16 cellular contexts compared by ENCODE assay signal in the genomic region with DNA sequence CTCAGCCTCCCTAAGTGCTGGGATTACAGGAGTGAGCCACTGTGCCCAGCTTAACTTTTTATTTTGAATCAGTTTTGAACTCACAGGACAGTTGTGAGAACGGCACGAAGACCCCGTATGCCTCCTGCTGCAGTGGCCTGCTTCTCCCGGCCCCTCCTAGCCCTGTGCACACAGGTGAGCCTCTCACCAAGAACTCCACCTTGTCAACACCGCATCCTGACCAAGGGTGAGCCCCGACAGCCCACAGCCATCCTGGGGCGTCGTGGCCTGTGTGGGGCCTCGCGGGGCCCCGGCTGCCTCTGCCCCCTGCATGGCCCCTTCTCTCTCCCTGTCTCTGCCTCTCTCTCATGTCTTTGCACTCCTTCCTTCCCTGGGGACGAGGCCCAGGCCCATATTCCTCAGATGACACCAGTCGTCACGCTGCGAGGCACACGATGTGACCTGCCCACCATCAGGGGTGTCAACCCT. TPM values are rescaled to one million over a fixed set of nuclear protein-coding genes. Genes with fewer than 3 reads are reported as not detected.
"Had no signal": no experiment of that assay in that cellular context is flagged by ENCODE, and none has a peak within 500 bp of the region (broad histone marks: within the 10 kb centered on the region; RNA-seq: fewer than 3 reads in every experiment).

No MANE protein-coding gene starts in this region.

- DNase-seq: activated CD4-positive, alpha-beta T cell treated with anti-CD3 and anti-CD28 coated beads, Interleukin-2, amount 50 U/mL, for 1 hour; activated naive CD4-positive, alpha-beta T cell treated with Interleukin-2 at 50 U/mL for 16 hours; central memory CD4-positive, alpha-beta T cell; effector CD8-positive, alpha-beta T cell; transverse colon had no signal

- H3K4me3 ChIP-seq: adrenal gland, coronary artery, gastroesophageal sphincter, prostate gland, right lobe of liver, transverse colon had no signal

- ATAC-seq: gastroesophageal sphincter; right lobe of liver; stimulated activated memory B cell treated with anti-CD40 and anti-IgM and Interleukin-4, amounts not matched to agents 10 μg/mL and 1 μg/mL and 100 μg/mL, for 72 hours had no signal

- H3K27me3 ChIP-seq: adrenal gland, gastroesophageal sphincter, neutrophil, right lobe of liver, transverse colon had no signal

- H3K4me1 Mint-ChIP-seq: stimulated activated memory B cell treated with anti-CD40 and anti-IgM and Interleukin-4, amounts not matched to agents 10 μg/mL and 1 μg/mL and 100 μg/mL, for 72 hours had no signal

- H3K36me3 ChIP-seq: adrenal gland, neutrophil, prostate gland, right lobe of liver, transverse colon had no signal

- H3K9me3 ChIP-seq: adrenal gland, gastroesophageal sphincter, neutrophil, prostate gland, right lobe of liver, transverse colon had no signal

- H3K27ac ChIP-seq: adrenal gland, coronary artery, epithelial cell of prostate, gastroesophageal sphincter, neutrophil, prostate gland, right lobe of liver, transverse colon had no signal

- H3K27me3 Mint-ChIP-seq: stimulated activated memory B cell treated with anti-CD40 and anti-IgM and Interleukin-4, amounts not matched to agents 10 μg/mL and 1 μg/mL and 100 μg/mL, for 72 hours had no signal

- H3K4me3 Mint-ChIP-seq: activated T-helper 1 cell treated with anti-CD3 and anti-CD28 coated beads, Interleukin-12 subunit alpha, Interleukin-12 subunit beta, Interleukin-2, Interleukin-4 antibody, amounts not matched to agents 30 ng/mL and 10 ng/mL and 1 ng/mL, durations not matched to agents 14 hours and 24 hours and 36 hours; mesothelial cell of epicardium; stimulated activated memory B cell treated with anti-CD40 and anti-IgM and Interleukin-4, amounts not matched to agents 10 μg/mL and 1 μg/mL and 100 μg/mL, for 72 hours had no signal

- H3K9me3 Mint-ChIP-seq: activated T-helper 1 cell treated with anti-CD3 and anti-CD28 coated beads, Interleukin-12 subunit alpha, Interleukin-12 subunit beta, Interleukin-2, Interleukin-4 antibody, amounts not matched to agents 30 ng/mL and 10 ng/mL and 1 ng/mL, durations not matched to agents 14 hours and 24 hours and 36 hours; mesothelial cell of epicardium; stimulated activated memory B cell treated with anti-CD40 and anti-IgM and Interleukin-4, amounts not matched to agents 10 μg/mL and 1 μg/mL and 100 μg/mL, for 72 hours had no signal

- H3K4me1 ChIP-seq: adrenal gland, gastroesophageal sphincter, prostate gland, right lobe of liver, transverse colon had no signal

- H3K27ac Mint-ChIP-seq: activated T-helper 1 cell treated with anti-CD3 and anti-CD28 coated beads, Interleukin-12 subunit alpha, Interleukin-12 subunit beta, Interleukin-2, Interleukin-4 antibody, amounts not matched to agents 30 ng/mL and 10 ng/mL and 1 ng/mL, durations not matched to agents 14 hours and 24 hours and 36 hours; mesothelial cell of epicardium; stimulated activated memory B cell treated with anti-CD40 and anti-IgM and Interleukin-4, amounts not matched to agents 10 μg/mL and 1 μg/mL and 100 μg/mL, for 72 hours had no signal

RNA-seq across cellular contexts. Expression of a gene that starts 55.3 kb away (rescaled TPM):
- total RNA-seq: kidney epithelial cell had no signal
